In the genomic region with DNA sequence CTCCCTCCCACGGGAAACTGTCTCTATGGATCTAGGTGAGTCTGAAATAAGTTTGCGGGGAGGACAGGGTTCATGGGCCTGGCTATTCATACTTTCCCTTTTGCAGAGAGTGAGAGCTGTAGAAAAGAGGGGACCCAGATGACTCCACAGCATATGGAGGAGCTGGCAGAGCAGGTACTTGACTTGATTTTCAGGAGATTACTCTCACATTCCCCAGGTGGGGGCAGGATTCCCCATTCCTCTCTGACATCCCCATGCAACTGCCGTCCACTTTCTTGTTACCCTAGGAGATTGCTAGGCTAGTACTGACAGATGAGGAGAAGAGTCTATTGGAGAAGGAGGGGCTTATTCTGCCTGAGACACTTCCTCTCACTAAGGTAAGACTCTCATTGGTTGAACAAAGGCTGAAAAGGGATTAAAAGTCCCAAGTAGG, we compare ENCODE assay signal across 8 cellular contexts. TPM values are rescaled to one million over a fixed set of nuclear protein-coding genes. Genes with fewer than 3 reads are reported as not detected.
DNase-seq lines count a peak whose midpoint lies in the region; ATAC-seq and TF ChIP-seq lines count a peak whose summit lies in the region.

No MANE protein-coding gene starts in this region.

- DNase-seq in DMS79 treated with DMSO at 0.1 percent for 48 hours (lab: John Stamatoyannopoulos, UW) (peak; percentile 10), HT-29 (ENCODE audit: low spot score) (peak; percentile 78), RKO (ENCODE audit: low spot score) (peak; percentile 80), coronary artery (ENCODE audit: low spot score) (no peak), mucosa of descending colon (peak in 1 of 3 donors; percentile 56)

- intact Hi-C loops in mucosa of descending colon (cut with DNase I, micrococcal nuclease) = loop anchor here in 1 of 2 donors (5.0 kb wide), 1 partner anchor 76 kb away; the partner anchor contains the start of genes CCDC107 and RMRP

- H3K36me3 ChIP-seq in mucosa of descending colon (ENCODE audit: low read depth) = peaks cover 2% of the 10 kb centered on the region

- no peak for TF ChIP-seq CTCF in coronary artery (IDR thresholded peaks at IDR 0.05)
- TF ChIP-seq CTCF in mucosa of descending colon (IDR thresholded peaks at IDR 0.05) = no peak

- ATAC-seq in mucosa of descending colon (peak; percentile 4), HG03135 (IDR thresholded peaks at IDR 0.05; ENCODE audit: unreplicated experiment) (no peak), GM19455 (IDR thresholded peaks at IDR 0.05; ENCODE audit: unreplicated experiment) (no peak), GM19035 (IDR thresholded peaks at IDR 0.05; ENCODE audit: unreplicated experiment) (no peak)

- H3K27ac ChIP-seq in coronary artery = peak overlapping the region; percentile 97 to 99

- H3K4me1 ChIP-seq in mucosa of descending colon (ENCODE audit: low read depth) = peaks cover 46% of the 10 kb centered on the region

- H3K9me3 ChIP-seq in mucosa of descending colon = no peaks in the 10 kb centered on the region

- peak overlapping the region; percentile 84 for H3K4me3 ChIP-seq in coronary artery
- peak overlapping the region; percentile 52 for H3K4me3 ChIP-seq in mucosa of descending colon

RNA-seq across cellular contexts. Expression of gene CREB3, which starts 0.7 kb away (rescaled TPM):
- 42.4 and 44.5 TPM in 2 replicates for total RNA-seq in HT-29 (2014; rRNA removed; shearing (Covaris generic))
- total RNA-seq in mucosa of descending colon = 10 to 100 TPM; 28.2 to 47.7 (median 34.3) TPM

RNA-seq across cellular contexts. Expression of gene TLN1, which starts 1.1 kb away (rescaled TPM):
- 99.5 and 100.0 TPM in 2 replicates for total RNA-seq in HT-29 (2014; rRNA removed; shearing (Covaris generic))
- 100 to 1,000 TPM; 154 to 720 (median 189) TPM for total RNA-seq in mucosa of descending colon

RNA-seq across cellular contexts. Expression of gene GBA2, which starts 15.9 kb away (rescaled TPM):
- total RNA-seq in HT-29 (2014; rRNA removed; shearing (Covaris generic)) = 74.6 and 84.9 TPM in 2 replicates
- 100 to 1,000 TPM; 157 to 285 (median 223) TPM for total RNA-seq in mucosa of descending colon

RNA-seq across cellular contexts. Expression of gene RGP1, which starts 16.0 kb away (rescaled TPM):
- 18.9 and 20.6 TPM in 2 replicates for total RNA-seq in HT-29 (2014; rRNA removed; shearing (Covaris generic))
- total RNA-seq in mucosa of descending colon = 10 to 100 TPM; 46.5 to 55.7 (median 55.7) TPM

RNA-seq across cellular contexts. Expression of gene MSMP, which starts 21.0 kb away (rescaled TPM):
- total RNA-seq in HT-29 (2014; rRNA removed; shearing (Covaris generic)) = 0.28 TPM in 1 of 2 replicates, not detected in the other
- under 1 TPM in 1 of 3 donors, not detected in 2; 0.48 TPM for total RNA-seq in mucosa of descending colon
